17 cellular contexts compared by ENCODE assay signal in genomic region chr11:20501971-20502370, GRCh38.
"Had no signal": no experiment of that assay in that cellular context is flagged by ENCODE, and none has a peak within 500 bp of the region (broad histone marks: within the 10 kb centered on the region; RNA-seq: fewer than 3 reads in every experiment).

No MANE protein-coding gene starts in this region.

- H3K36me3 ChIP-seq: prostate gland, upper lobe of right lung had no signal

- DNase-seq: activated CD4-positive, alpha-beta T cell treated with anti-CD3 and anti-CD28 coated beads, Interleukin-2, amount 50 U/mL, for 48 hours; activated CD4-positive, CD25-positive, alpha-beta regulatory T cell treated with anti-CD3 and anti-CD28 coated beads, Interleukin-2, amount 50 U/mL, for 72 hours; activated gamma-delta T cell treated with Interleukin-2 at 50 U/mL for 16 hours; activated naive CD8-positive, alpha-beta T cell treated with anti-CD3 and anti-CD28 coated beads for 36 hours; activated T-cell treated with anti-CD3 and anti-CD28 coated beads, Interleukin-2, amount 50 U/mL, for 4 hours; anterior cingulate cortex; heart right ventricle; left lung; mesendoderm; sigmoid colon; stimulated activated CD4-positive, alpha-beta T cell treated with anti-CD3 and anti-CD28 coated beads, Interleukin-12 subunit alpha, Interleukin-12 subunit beta, amount 100 ng/mL, for 4 hours; stimulated activated CD8-positive, alpha-beta memory T cell treated with anti-CD3 and anti-CD28 coated beads, Interleukin-4, amount 100 ng/mL, for 48 hours; testis; upper lobe of right lung had no signal

- H3K4me3 Mint-ChIP-seq: activated naive CD8-positive, alpha-beta T cell treated with anti-CD3 and anti-CD28 coated beads for 36 hours; activated T-cell treated with anti-CD3 and anti-CD28 coated beads, Interleukin-2, amount 50 U/mL, for 4 hours; nephron; stimulated activated naive CD8-positive, alpha-beta T cell treated with anti-CD3 and anti-CD28 coated beads, Interleukin-15, Interleukin-2, amounts not matched to agents 100 ng/mL and 50 ng/mL, for 24 hours had no signal

- H3K9me3 ChIP-seq: heart right ventricle, left lung, prostate gland, sigmoid colon, testis, upper lobe of right lung had no signal

- H3K9me3 Mint-ChIP-seq: activated naive CD8-positive, alpha-beta T cell treated with anti-CD3 and anti-CD28 coated beads for 36 hours; activated T-cell treated with anti-CD3 and anti-CD28 coated beads, Interleukin-2, amount 50 U/mL, for 4 hours; nephron; stimulated activated naive CD8-positive, alpha-beta T cell treated with anti-CD3 and anti-CD28 coated beads, Interleukin-15, Interleukin-2, amounts not matched to agents 100 ng/mL and 50 ng/mL, for 24 hours had no signal

- H3K27me3 ChIP-seq: heart right ventricle, left lung, sigmoid colon, testis, upper lobe of right lung had no signal

- H3K27ac ChIP-seq: heart right ventricle, left lung, prostate gland, sigmoid colon, testis, upper lobe of right lung had no signal

- ATAC-seq: activated T-cell treated with anti-CD3 and anti-CD28 coated beads, Interleukin-2, amount 50 U/mL, for 4 hours; heart right ventricle had no signal

- H3K27ac Mint-ChIP-seq: activated naive CD8-positive, alpha-beta T cell treated with anti-CD3 and anti-CD28 coated beads for 36 hours; nephron; stimulated activated naive CD8-positive, alpha-beta T cell treated with anti-CD3 and anti-CD28 coated beads, Interleukin-15, Interleukin-2, amounts not matched to agents 100 ng/mL and 50 ng/mL, for 24 hours had no signal

- H3K4me1 Mint-ChIP-seq: nephron had no signal

- H3K4me3 ChIP-seq: heart right ventricle, left lung, prostate gland, sigmoid colon, testis, upper lobe of right lung had no signal

- H3K4me1 ChIP-seq: heart right ventricle, left lung, prostate gland, sigmoid colon, testis, upper lobe of right lung had no signal

- H3K27me3 Mint-ChIP-seq: activated naive CD8-positive, alpha-beta T cell treated with anti-CD3 and anti-CD28 coated beads for 36 hours; stimulated activated naive CD8-positive, alpha-beta T cell treated with anti-CD3 and anti-CD28 coated beads, Interleukin-15, Interleukin-2, amounts not matched to agents 100 ng/mL and 50 ng/mL, for 24 hours had no signal
